Comparison of ENCODE assay signal across 1 cellular context in the genomic region with DNA sequence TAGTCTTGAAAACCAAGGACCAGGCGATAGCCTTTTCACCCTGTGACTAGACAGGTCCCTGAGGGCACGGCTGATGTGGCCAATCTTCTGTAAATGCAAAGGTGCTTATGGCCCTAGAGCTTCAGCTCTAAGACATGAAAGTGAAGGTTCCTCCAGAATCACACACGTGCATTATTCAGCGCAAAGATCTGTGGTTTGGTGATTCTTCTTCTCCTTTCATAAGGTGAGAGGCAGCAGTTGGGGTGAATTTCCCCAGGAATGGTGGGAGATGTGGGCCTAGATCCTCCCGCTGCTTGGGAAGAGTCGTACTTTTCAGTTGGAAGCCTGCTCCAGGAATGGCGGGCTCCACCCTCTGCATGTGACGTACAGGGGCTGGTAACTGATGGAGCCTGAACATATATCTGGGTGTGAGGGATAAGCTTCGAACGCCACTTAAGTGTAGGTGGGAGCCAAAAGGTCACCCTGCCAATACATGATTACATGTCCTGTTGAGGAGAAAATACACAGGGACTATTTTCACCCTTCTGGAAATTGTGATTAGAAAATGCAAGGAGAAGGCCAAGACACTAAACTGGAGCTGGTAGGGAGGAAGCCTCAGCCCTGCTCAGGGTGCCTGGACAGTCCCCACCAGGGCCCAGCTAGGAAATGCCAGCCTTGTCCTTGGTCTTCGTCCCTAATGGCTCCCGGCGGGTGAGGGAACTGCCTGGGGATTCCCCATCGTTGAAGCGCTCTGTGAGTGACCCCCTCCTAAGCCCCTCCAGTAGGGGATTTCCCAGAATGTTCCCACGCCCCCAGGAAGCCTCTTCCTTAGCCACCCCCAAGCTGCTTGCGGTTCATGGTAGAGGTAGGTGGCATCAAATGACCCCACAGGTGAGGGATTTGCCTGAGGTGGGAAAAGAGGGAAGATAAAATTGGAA.
A peak's percentile ranks its signal among the peaks of the same experiment; 100 is the strongest.
TF ChIP-seq lines count a peak whose summit lies in the region.

No MANE protein-coding gene starts in this region.

TF ChIP-seq in HepG2, 621 proteins besides CTCF, POLR2A, EP300 and RAD21 (continued from another document and continues in another):
- TF ChIP-seq, protein P1, sequence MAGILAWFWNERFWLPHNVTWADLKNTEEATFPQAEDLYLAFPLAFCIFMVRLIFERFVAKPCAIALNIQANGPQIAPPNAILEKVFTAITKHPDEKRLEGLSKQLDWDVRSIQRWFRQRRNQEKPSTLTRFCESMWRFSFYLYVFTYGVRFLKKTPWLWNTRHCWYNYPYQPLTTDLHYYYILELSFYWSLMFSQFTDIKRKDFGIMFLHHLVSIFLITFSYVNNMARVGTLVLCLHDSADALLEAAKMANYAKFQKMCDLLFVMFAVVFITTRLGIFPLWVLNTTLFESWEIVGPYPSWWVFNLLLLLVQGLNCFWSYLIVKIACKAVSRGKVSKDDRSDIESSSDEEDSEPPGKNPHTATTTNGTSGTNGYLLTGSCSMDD (CRISPR knock-in tag; IDR thresholded peaks at IDR 0.05), result no peak
- TF ChIP-seq BHLHE40 (IDR thresholded peaks at IDR 0.05; ENCODE audit: low read length), result no peak
- 0 out of 2 replicates have a peak, but pooled peaks have one; percentile 45 for TF ChIP-seq ZMAT3 (CRISPR knock-in tag; conservative IDR thresholded peaks at IDR 0.05)
- TF ChIP-seq FOXP1 (IDR thresholded peaks at IDR 0.05), result no peak
- no peak for TF ChIP-seq FOXP1 (CRISPR knock-in tag; IDR thresholded peaks at IDR 0.05)
- TF ChIP-seq SAP130 (CRISPR knock-in tag; IDR thresholded peaks at IDR 0.05; ENCODE audit: low read depth), result peak; percentile 28; the same call in 1 of the 2 replicates
- TF ChIP-seq, protein P2, sequence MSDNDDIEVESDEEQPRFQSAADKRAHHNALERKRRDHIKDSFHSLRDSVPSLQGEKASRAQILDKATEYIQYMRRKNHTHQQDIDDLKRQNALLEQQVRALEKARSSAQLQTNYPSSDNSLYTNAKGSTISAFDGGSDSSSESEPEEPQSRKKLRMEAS (IDR thresholded peaks at IDR 0.05), result no peak
- no peak for TF ChIP-seq ZFY (CRISPR knock-in tag; IDR thresholded peaks at IDR 0.05)
- no peak for TF ChIP-seq ZNF264 (CRISPR knock-in tag; IDR thresholded peaks at IDR 0.05)
- TF ChIP-seq STAG1 (CRISPR knock-in tag; IDR thresholded peaks at IDR 0.05), result no peak
- TF ChIP-seq ZNF460 (CRISPR knock-in tag; IDR thresholded peaks at IDR 0.05; ENCODE audit: borderline replicate concordance), result no peak
- no peak for TF ChIP-seq ZSCAN30 (CRISPR knock-in tag; IDR thresholded peaks at IDR 0.05)
- TF ChIP-seq SMARCE1 (IDR thresholded peaks at IDR 0.05; ENCODE audit: borderline replicate concordance), result no peak
- TF ChIP-seq ZNF619 (CRISPR knock-in tag; IDR thresholded peaks at IDR 0.05), result no peak
- no peak for TF ChIP-seq ATF7-NPFF (CRISPR knock-in tag; IDR thresholded peaks at IDR 0.05; ENCODE audit: low read depth)
- no peak for TF ChIP-seq POLR2AphosphoS2 (IDR thresholded peaks at IDR 0.05; ENCODE audit: low read depth, low read length)
- TF ChIP-seq CHCHD3 (CRISPR knock-in tag; IDR thresholded peaks at IDR 0.05), result no peak
- TF ChIP-seq, protein P3, sequence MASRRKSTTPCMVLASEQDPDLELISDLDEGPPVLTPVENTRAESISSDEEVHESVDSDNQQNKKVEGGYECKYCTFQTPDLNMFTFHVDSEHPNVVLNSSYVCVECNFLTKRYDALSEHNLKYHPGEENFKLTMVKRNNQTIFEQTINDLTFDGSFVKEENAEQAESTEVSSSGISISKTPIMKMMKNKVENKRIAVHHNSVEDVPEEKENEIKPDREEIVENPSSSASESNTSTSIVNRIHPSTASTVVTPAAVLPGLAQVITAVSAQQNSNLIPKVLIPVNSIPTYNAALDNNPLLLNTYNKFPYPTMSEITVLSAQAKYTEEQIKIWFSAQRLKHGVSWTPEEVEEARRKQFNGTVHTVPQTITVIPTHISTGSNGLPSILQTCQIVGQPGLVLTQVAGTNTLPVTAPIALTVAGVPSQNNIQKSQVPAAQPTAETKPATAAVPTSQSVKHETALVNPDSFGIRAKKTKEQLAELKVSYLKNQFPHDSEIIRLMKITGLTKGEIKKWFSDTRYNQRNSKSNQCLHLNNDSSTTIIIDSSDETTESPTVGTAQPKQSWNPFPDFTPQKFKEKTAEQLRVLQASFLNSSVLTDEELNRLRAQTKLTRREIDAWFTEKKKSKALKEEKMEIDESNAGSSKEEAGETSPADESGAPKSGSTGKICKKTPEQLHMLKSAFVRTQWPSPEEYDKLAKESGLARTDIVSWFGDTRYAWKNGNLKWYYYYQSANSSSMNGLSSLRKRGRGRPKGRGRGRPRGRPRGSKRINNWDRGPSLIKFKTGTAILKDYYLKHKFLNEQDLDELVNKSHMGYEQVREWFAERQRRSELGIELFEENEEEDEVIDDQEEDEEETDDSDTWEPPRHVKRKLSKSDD (CRISPR knock-in tag; IDR thresholded peaks at IDR 0.05; ENCODE audit: low read depth), result no peak
- TF ChIP-seq CCDC6 (CRISPR knock-in tag; IDR thresholded peaks at IDR 0.05), result no peak
- TF ChIP-seq, protein P4, sequence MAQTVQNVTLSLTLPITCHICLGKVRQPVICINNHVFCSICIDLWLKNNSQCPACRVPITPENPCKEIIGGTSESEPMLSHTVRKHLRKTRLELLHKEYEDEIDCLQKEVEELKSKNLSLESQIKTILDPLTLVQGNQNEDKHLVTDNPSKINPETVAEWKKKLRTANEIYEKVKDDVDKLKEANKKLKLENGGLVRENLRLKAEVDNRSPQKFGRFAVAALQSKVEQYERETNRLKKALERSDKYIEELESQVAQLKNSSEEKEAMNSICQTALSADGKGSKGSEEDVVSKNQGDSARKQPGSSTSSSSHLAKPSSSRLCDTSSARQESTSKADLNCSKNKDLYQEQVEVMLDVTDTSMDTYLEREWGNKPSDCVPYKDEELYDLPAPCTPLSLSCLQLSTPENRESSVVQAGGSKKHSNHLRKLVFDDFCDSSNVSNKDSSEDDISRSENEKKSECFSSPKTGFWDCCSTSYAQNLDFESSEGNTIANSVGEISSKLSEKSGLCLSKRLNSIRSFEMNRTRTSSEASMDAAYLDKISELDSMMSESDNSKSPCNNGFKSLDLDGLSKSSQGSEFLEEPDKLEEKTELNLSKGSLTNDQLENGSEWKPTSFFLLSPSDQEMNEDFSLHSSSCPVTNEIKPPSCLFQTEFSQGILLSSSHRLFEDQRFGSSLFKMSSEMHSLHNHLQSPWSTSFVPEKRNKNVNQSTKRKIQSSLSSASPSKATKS (CRISPR knock-in tag; IDR thresholded peaks at IDR 0.05), result no peak
- TF ChIP-seq, protein P5, sequence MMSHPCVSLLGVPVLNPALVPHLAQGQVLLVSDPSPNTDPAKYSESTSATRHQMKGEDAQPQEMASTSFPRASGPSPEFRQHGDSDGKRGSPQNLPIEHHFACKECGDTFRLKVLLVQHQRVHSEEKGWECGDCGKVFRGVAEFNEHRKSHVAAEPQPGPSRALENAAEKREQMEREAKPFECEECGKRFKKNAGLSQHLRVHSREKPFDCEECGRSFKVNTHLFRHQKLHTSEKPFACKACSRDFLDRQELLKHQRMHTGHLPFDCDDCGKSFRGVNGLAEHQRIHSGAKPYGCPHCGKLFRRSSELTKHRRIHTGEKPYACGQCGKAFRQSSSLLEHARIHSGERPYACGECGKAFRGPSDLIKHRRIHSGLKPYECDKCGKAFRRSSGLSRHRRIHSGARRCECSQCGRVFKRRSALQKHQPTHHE (CRISPR knock-in tag; IDR thresholded peaks at IDR 0.05; ENCODE audit: borderline replicate concordance), result no peak
- no peak for TF ChIP-seq RFXANK (CRISPR knock-in tag; IDR thresholded peaks at IDR 0.05)
- no peak for TF ChIP-seq NR1H2 (CRISPR knock-in tag; IDR thresholded peaks at IDR 0.05; ENCODE audit: borderline replicate concordance, low read depth)
- no peak for TF ChIP-seq DNMT3B (CRISPR knock-in tag; conservative IDR thresholded peaks at IDR 0.05)
- no peak; the same call in 1 of the 2 replicates for TF ChIP-seq HOXA3 (CRISPR knock-in tag; IDR thresholded peaks at IDR 0.05)
- TF ChIP-seq NFKB2 (CRISPR knock-in tag; IDR thresholded peaks at IDR 0.05; ENCODE audit: borderline replicate concordance), result no peak
- TF ChIP-seq, protein P6, sequence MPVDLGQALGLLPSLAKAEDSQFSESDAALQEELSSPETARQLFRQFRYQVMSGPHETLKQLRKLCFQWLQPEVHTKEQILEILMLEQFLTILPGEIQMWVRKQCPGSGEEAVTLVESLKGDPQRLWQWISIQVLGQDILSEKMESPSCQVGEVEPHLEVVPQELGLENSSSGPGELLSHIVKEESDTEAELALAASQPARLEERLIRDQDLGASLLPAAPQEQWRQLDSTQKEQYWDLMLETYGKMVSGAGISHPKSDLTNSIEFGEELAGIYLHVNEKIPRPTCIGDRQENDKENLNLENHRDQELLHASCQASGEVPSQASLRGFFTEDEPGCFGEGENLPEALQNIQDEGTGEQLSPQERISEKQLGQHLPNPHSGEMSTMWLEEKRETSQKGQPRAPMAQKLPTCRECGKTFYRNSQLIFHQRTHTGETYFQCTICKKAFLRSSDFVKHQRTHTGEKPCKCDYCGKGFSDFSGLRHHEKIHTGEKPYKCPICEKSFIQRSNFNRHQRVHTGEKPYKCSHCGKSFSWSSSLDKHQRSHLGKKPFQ (CRISPR knock-in tag; IDR thresholded peaks at IDR 0.05; ENCODE audit: insufficient replicate concordance), result no peak
- TF ChIP-seq ELF3 (CRISPR knock-in tag; IDR thresholded peaks at IDR 0.05), result peak; percentile 50; the same call in 1 of the 2 replicates
- no peak for TF ChIP-seq PHF8 (CRISPR knock-in tag; IDR thresholded peaks at IDR 0.05)
- TF ChIP-seq ZNF776 (CRISPR knock-in tag; IDR thresholded peaks at IDR 0.05), result no peak
- no peak for TF ChIP-seq IRF2 (CRISPR knock-in tag; IDR thresholded peaks at IDR 0.05)
- TF ChIP-seq MATR3 (CRISPR knock-in tag; IDR thresholded peaks at IDR 0.05), result no peak
- no peak for TF ChIP-seq ZFP37 (CRISPR knock-in tag; IDR thresholded peaks at IDR 0.05; ENCODE audit: borderline replicate concordance)
- TF ChIP-seq ZFP36L2 (CRISPR knock-in tag; IDR thresholded peaks at IDR 0.05), result no peak
- no peak for TF ChIP-seq TCF12 (IDR thresholded peaks at IDR 0.05)
- TF ChIP-seq TCF12 (CRISPR knock-in tag; IDR thresholded peaks at IDR 0.05), result no peak
- TF ChIP-seq SP4 (CRISPR knock-in tag; IDR thresholded peaks at IDR 0.05), result no peak
- no peak for TF ChIP-seq NCOR1 (IDR thresholded peaks at IDR 0.05; ENCODE audit: borderline replicate concordance, low read length)
- TF ChIP-seq ISL2 (CRISPR knock-in tag; IDR thresholded peaks at IDR 0.05), result no peak
- TF ChIP-seq PRPF4 (IDR thresholded peaks at IDR 0.05; ENCODE audit: low read depth, low read length, poor library complexity, severe bottlenecking), result no peak
- no peak for TF ChIP-seq XRCC5 (optimal IDR thresholded peaks at IDR 0.05; ENCODE audit: low read length)
- TF ChIP-seq ZFP41 (CRISPR knock-in tag; IDR thresholded peaks at IDR 0.05; ENCODE audit: borderline replicate concordance), result no peak
- no peak for TF ChIP-seq CAMTA2 (CRISPR knock-in tag; IDR thresholded peaks at IDR 0.05; ENCODE audit: borderline replicate concordance)
- TF ChIP-seq, protein P7, sequence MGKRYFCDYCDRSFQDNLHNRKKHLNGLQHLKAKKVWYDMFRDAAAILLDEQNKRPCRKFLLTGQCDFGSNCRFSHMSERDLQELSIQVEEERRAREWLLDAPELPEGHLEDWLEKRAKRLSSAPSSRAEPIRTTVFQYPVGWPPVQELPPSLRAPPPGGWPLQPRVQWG (CRISPR knock-in tag; IDR thresholded peaks at IDR 0.05; ENCODE audit: borderline replicate concordance, low read depth), result no peak
- TF ChIP-seq, protein P8, sequence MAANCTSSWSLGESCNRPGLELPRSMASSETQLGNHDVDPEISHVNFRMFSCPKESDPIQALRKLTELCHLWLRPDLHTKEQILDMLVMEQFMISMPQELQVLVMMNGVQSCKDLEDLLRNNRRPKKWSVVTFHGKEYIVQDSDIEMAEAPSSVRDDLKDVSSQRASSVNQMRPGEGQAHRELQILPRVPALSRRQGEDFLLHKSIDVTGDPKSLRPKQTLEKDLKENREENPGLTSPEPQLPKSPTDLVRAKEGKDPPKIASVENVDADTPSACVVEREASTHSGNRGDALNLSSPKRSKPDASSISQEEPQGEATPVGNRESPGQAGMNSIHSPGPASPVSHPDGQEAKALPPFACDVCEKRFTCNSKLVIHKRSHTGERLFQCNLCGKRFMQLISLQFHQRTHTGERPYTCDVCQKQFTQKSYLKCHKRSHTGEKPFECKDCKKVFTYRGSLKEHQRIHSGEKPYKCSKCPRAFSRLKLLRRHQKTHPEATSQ (CRISPR knock-in tag; IDR thresholded peaks at IDR 0.05; ENCODE audit: borderline replicate concordance), result no peak
- TF ChIP-seq SIX4 (CRISPR knock-in tag; IDR thresholded peaks at IDR 0.05), result no peak
- TF ChIP-seq CC2D1A (CRISPR knock-in tag; IDR thresholded peaks at IDR 0.05), result no peak
- TF ChIP-seq, protein P9, sequence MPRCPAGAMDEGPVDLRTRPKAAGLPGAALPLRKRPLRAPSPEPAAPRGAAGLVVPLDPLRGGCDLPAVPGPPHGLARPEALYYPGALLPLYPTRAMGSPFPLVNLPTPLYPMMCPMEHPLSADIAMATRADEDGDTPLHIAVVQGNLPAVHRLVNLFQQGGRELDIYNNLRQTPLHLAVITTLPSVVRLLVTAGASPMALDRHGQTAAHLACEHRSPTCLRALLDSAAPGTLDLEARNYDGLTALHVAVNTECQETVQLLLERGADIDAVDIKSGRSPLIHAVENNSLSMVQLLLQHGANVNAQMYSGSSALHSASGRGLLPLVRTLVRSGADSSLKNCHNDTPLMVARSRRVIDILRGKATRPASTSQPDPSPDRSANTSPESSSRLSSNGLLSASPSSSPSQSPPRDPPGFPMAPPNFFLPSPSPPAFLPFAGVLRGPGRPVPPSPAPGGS (CRISPR knock-in tag; IDR thresholded peaks at IDR 0.05), result peak; percentile 66
- TF ChIP-seq ZNF124 (CRISPR knock-in tag; IDR thresholded peaks at IDR 0.05), result no peak
- TF ChIP-seq, protein P10, sequence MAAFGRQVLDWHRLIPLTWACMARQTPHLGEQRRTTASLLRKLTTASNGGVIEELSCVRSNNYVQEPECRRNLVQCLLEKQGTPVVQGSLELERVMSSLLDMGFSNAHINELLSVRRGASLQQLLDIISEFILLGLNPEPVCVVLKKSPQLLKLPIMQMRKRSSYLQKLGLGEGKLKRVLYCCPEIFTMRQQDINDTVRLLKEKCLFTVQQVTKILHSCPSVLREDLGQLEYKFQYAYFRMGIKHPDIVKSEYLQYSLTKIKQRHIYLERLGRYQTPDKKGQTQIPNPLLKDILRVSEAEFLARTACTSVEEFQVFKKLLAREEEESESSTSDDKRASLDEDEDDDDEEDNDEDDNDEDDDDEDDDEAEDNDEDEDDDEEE (CRISPR knock-in tag; IDR thresholded peaks at IDR 0.05), result no peak
- no peak for TF ChIP-seq EZH2 (conservative IDR thresholded peaks at IDR 0.05; ENCODE audit: low read depth, low read length)
- no peak for TF ChIP-seq HNF4G (IDR thresholded peaks at IDR 0.05; ENCODE audit: borderline replicate concordance, low read depth, low read length)
- TF ChIP-seq HNF4G (CRISPR knock-in tag; IDR thresholded peaks at IDR 0.05; ENCODE audit: borderline replicate concordance, low read depth), result no peak
- no peak for TF ChIP-seq SRSF9 (IDR thresholded peaks at IDR 0.05; ENCODE audit: borderline replicate concordance, insufficient read depth, low read depth, low read length, poor library complexity, severe bottlenecking)
- no peak for TF ChIP-seq ZNF329 (CRISPR knock-in tag; IDR thresholded peaks at IDR 0.05; ENCODE audit: low read depth)
- TF ChIP-seq KDM6A (CRISPR knock-in tag; IDR thresholded peaks at IDR 0.05; ENCODE audit: low read depth), result no peak
- no peak for TF ChIP-seq ZNF468 (CRISPR knock-in tag; IDR thresholded peaks at IDR 0.05)
